In the genomic region with DNA sequence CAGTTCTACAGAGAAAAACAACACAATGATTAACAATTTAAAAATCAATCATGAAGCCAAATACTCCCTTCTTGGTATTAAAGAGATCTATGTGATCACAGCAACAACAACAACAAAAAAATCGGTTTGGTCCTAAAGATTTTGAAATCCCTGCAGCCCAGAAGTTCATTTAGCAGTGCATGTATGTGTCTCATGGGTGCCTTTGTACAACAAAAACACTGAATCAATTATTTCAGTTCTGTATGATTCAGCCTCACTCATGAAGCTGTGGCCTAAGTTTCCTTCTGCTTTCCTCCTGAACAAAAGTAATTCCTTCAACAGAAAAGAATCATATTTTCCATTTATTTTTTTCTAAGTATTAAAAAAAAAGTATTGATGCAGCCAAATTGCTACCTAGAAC, we compare ENCODE assay signal across 22 cellular contexts.
"Had no signal": no experiment of that assay in that cellular context is flagged by ENCODE, and none has a peak within 500 bp of the region (broad histone marks: within the 10 kb centered on the region; RNA-seq: fewer than 3 reads in every experiment).

No MANE protein-coding gene starts in this region.

- ATAC-seq: effector memory CD8-positive, alpha-beta T cell; gastroesophageal sphincter; left ventricle myocardium superior; lower lobe of right lung; natural killer cell; right lobe of liver; stimulated activated naive B cell treated with anti-CD40 and anti-IgM and Interleukin-4, amounts not matched to agents 10 μg/mL and 1 μg/mL and 100 μg/mL, for 72 hours had no signal

- H3K36me3 Mint-ChIP-seq: natural killer cell; stimulated activated naive B cell treated with anti-CD40 and anti-IgM and Interleukin-4, amounts not matched to agents 10 μg/mL and 1 μg/mL and 100 μg/mL, for 72 hours had no signal

- H3K27ac ChIP-seq: gastroesophageal sphincter, lower lobe of right lung, ovary, right lobe of liver, thoracic aorta, tibial nerve, upper lobe of left lung had no signal

- H3K27ac Mint-ChIP-seq: effector memory CD8-positive, alpha-beta T cell; immature natural killer cell; natural killer cell; stimulated activated naive B cell treated with anti-CD40 and anti-IgM and Interleukin-4, amounts not matched to agents 10 μg/mL and 1 μg/mL and 100 μg/mL, for 72 hours; stimulated activated naive CD8-positive, alpha-beta T cell treated with anti-CD3 and anti-CD28 coated beads, Interleukin-15, Interleukin-2, amounts not matched to agents 100 ng/mL and 50 ng/mL, for 24 hours had no signal

- H3K4me1 ChIP-seq: gastroesophageal sphincter, lower lobe of right lung, right lobe of liver, tibial nerve, upper lobe of left lung had no signal

- H3K9me3 Mint-ChIP-seq: effector memory CD8-positive, alpha-beta T cell had no signal

- H3K4me3 Mint-ChIP-seq: effector memory CD8-positive, alpha-beta T cell; immature natural killer cell; natural killer cell; stimulated activated naive B cell treated with anti-CD40 and anti-IgM and Interleukin-4, amounts not matched to agents 10 μg/mL and 1 μg/mL and 100 μg/mL, for 72 hours; stimulated activated naive CD8-positive, alpha-beta T cell treated with anti-CD3 and anti-CD28 coated beads, Interleukin-15, Interleukin-2, amounts not matched to agents 100 ng/mL and 50 ng/mL, for 24 hours had no signal

- H3K9me3 ChIP-seq: gastroesophageal sphincter, lower lobe of right lung, ovary, right lobe of liver, thoracic aorta, upper lobe of left lung had no signal

- H3K27me3 Mint-ChIP-seq: effector memory CD8-positive, alpha-beta T cell; stimulated activated naive B cell treated with anti-CD40 and anti-IgM and Interleukin-4, amounts not matched to agents 10 μg/mL and 1 μg/mL and 100 μg/mL, for 72 hours; stimulated activated naive CD8-positive, alpha-beta T cell treated with anti-CD3 and anti-CD28 coated beads, Interleukin-15, Interleukin-2, amounts not matched to agents 100 ng/mL and 50 ng/mL, for 24 hours had no signal

- DNase-seq: cortex of kidney; effector memory CD8-positive, alpha-beta T cell; hypothalamus; immature natural killer cell; islet precursor cell; kidney glomerular epithelial cell; left ventricle myocardium superior; lower lobe of right lung; natural killer cell; occipital lobe; ovary; posterior cingulate gyrus; right lobe of liver; small intestine; stimulated activated CD4-positive, alpha-beta T cell treated with anti-CD3 and anti-CD28 coated beads, Interleukin-15, amount 100 ng/mL, for 24 hours; stimulated activated CD4-positive, alpha-beta T cell treated with anti-CD3 and anti-CD28 coated beads, Interleukin-2, amount 100 ng/mL, for 48 hours; stimulated activated naive B cell treated with anti-CD40 and anti-IgM and Interleukin-4, amounts not matched to agents 10 μg/mL and 1 μg/mL and 100 μg/mL, for 72 hours; upper lobe of left lung had no signal

- H3K4me3 ChIP-seq: gastroesophageal sphincter, lower lobe of right lung, ovary, right lobe of liver, thoracic aorta, tibial nerve, upper lobe of left lung had no signal

- H3K27me3 ChIP-seq: gastroesophageal sphincter, ovary, right lobe of liver, tibial nerve, upper lobe of left lung had no signal

- H3K4me1 Mint-ChIP-seq: immature natural killer cell; natural killer cell; stimulated activated naive B cell treated with anti-CD40 and anti-IgM and Interleukin-4, amounts not matched to agents 10 μg/mL and 1 μg/mL and 100 μg/mL, for 72 hours had no signal

- H3K36me3 ChIP-seq: gastroesophageal sphincter, lower lobe of right lung, ovary, right lobe of liver, thoracic aorta, tibial nerve, upper lobe of left lung had no signal
